8 cellular contexts compared by ENCODE assay signal in the genomic region with DNA sequence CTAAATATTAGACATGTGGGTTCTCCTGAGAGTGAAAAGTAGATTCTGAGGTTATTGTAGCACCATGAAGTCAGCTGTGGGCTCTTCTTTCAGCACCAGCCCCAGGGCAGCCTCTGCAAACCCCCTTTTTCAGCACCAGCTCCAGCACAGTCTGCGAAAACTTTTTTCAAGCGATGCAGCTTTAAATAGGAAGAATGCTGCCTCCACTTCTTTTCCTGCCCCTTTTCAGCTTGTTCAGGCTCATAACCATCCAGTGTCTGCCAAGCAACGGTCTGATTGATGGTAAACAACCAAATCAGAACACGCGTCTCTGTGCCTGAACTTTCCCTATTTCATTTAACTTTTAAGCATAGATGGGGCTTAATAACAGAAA. TPM values are rescaled to one million over a fixed set of nuclear protein-coding genes. Genes with fewer than 3 reads are reported as not detected.
A peak's percentile ranks its signal among the peaks of the same experiment; 100 is the strongest.
DNase-seq lines count a peak whose midpoint lies in the region; ATAC-seq and TF ChIP-seq lines count a peak whose summit lies in the region.

A gene (minus strand): TSS at position 155 of the 373 bp plus-strand sequence. CDS start 157 bp downstream, outside the sequence.

- H3K4me3 ChIP-seq in AG09309 (ENCODE audit: control insufficient read depth, low read depth, low read length) (peak within 1 kb of the TSS; percentile 84), Panc1 (ENCODE audit: low read depth in 2 of 2, low read length in 2 of 2) (peak within 1 kb of the TSS; percentile 64 to 95), esophagus muscularis mucosa (peak within 1 kb of the TSS; percentile 54 to 70 (median 66)), muscle layer of colon (ENCODE audit: low read depth in 1 of 2, low read length in 2 of 2) (peak within 1 kb of the TSS; percentile 78 to 79)

- H3K27ac ChIP-seq in Panc1 (ENCODE audit: low read length) (peak within 1 kb of the TSS; percentile 84), esophagus muscularis mucosa (replicated peaks in 1 of 4) (peak within 1 kb of the TSS; percentile 75 to 82 (median 79)), muscle layer of colon (ENCODE audit: low read depth, low read length) (peak within 1 kb of the TSS; percentile 91)

- peak within 1 kb of the TSS; percentile 66 for H3K9ac ChIP-seq in muscle layer of colon (ENCODE audit: low read length)

- no peaks in the 10 kb centered on the region for H3K27me3 ChIP-seq in Panc1 (ENCODE audit: control insufficient read depth, insufficient read depth, low read length)
- H3K27me3 ChIP-seq in esophagus muscularis mucosa: no peaks in the 10 kb centered on the region
- no peaks in the 10 kb centered on the region for H3K27me3 ChIP-seq in muscle layer of colon (ENCODE audit: control insufficient read depth in 1 of 2, insufficient read depth in 2 of 2, low read length in 2 of 2)

- peak; percentile 89 for DNase-seq in AG09309 (ENCODE audit: low read depth)
- DNase-seq in Panc1 (ENCODE audit: low read depth, low spot score): no peak
- no peak for DNase-seq in esophagus muscularis mucosa (ENCODE audit: extremely low spot score)
- DNase-seq in OCI-M2 (lab: John Stamatoyannopoulos, UW; ENCODE audit: unreplicated experiment): no peak
- no peak for DNase-seq in stimulated activated naive CD4-positive, alpha-beta T cell treated with Interleukin-2 at 50 U/mL for 16 hours (lab: John Stamatoyannopoulos, UW)

- no peak for TF ChIP-seq CTCF in AG09309 (IDR thresholded peaks at IDR 0.05; ENCODE audit: control insufficient read depth, insufficient read depth, low read depth, low read length, missing control alignments)
- TF ChIP-seq CTCF in Panc1 (IDR thresholded peaks at IDR 0.05): no peak
- no peak for TF ChIP-seq CTCF in esophagus muscularis mucosa (IDR thresholded peaks at IDR 0.05)

- no peak for TF ChIP-seq EP300 in esophagus muscularis mucosa (IDR thresholded peaks at IDR 0.05)

- H3K36me3 ChIP-seq in Panc1 (ENCODE audit: control insufficient read depth, insufficient read depth, low read length) (no peaks in the 10 kb centered on the region), esophagus muscularis mucosa (no peaks in the 10 kb centered on the region), muscle layer of colon (ENCODE audit: insufficient read depth, low read length) (no peaks in the 10 kb centered on the region)

- POLR2A ChIA-PET in Panc1 (lab: Charles Lee): no interaction called here

- WGBS in esophagus muscularis mucosa: 6% methylated on average over 5 of the region's 5 CpGs

- ATAC-seq in Panc1 (peak; percentile 91), HG02798 (IDR thresholded peaks at IDR 0.05; ENCODE audit: poor library complexity, unreplicated experiment) (no peak), GM18870 (IDR thresholded peaks at IDR 0.05; ENCODE audit: unreplicated experiment) (no peak)

- BruUV-seq in Panc1 (replicated peaks; lab: Mats Ljungman, UMichigan): no TSS peak

- TF ChIP-seq POLR2A in esophagus muscularis mucosa (IDR thresholded peaks at IDR 0.05; ENCODE audit: low read depth): no peak

- H3K9me3 ChIP-seq in Panc1 (ENCODE audit: control insufficient read depth, insufficient read depth, low read depth, low read length) (no peaks in the 10 kb centered on the region), esophagus muscularis mucosa (peaks cover 0 to 4% (median 0%) of the 10 kb centered on the region in 4 donors), muscle layer of colon (ENCODE audit: low read length) (no peaks in the 10 kb centered on the region)

- CTCF ChIA-PET in Panc1 (lab: Charles Lee): interaction anchor here (0.7 to 1.7 kb wide), 2 partner anchors 26 to 108 kb away, joined by 3 to 4 read pairs; no protein-coding TSS in a partner anchor

- in situ Hi-C loops in Panc1 (cut with HindIII; ENCODE audit: low pct_unique_long_range_greater_than_20kb, low sequenced_read_pairs): no loop called here

- intact Hi-C loops in Panc1 (cut with micrococcal nuclease; ENCODE audit: unreplicated experiment) (loop anchor here (1.0 kb wide), 1 partner anchor 108 kb away; no protein-coding TSS in a partner anchor), esophagus muscularis mucosa (cut with DNase I) (loop anchor here (2.0 to 5.0 kb wide), 2 partner anchors 31 to 72 kb away; no protein-coding TSS in a partner anchor)

- H3K4me1 ChIP-seq in Panc1 (ENCODE audit: control insufficient read depth, insufficient read depth, low read length): peaks cover 18% of the 10 kb centered on the region
- H3K4me1 ChIP-seq in esophagus muscularis mucosa: peaks cover 0 to 28% (median 20%) of the 10 kb centered on the region in 4 donors
- peaks cover 12% of the 10 kb centered on the region for H3K4me1 ChIP-seq in muscle layer of colon (ENCODE audit: insufficient read depth, low read length)

RNA-seq across cellular contexts. Expression of the gene that starts here (rescaled TPM):
- 144 TPM for total RNA-seq in Panc1 (2021; ENCODE audit: unreplicated experiment)
- 91.2 TPM for polyA plus RNA-seq in Panc1 (2012; ENCODE audit: insufficient read length)
- total RNA-seq in esophagus muscularis mucosa: 10 to 100 TPM; 49.9 to 68.5 (median 59.0) TPM
